Comparison of ENCODE assay signal across 16 cellular contexts in genomic region chr17:13134106-13134505, GRCh38.
DNase-seq lines count a peak whose midpoint lies in the region; ATAC-seq and TF ChIP-seq lines count a peak whose summit lies in the region.
"Had no signal": no experiment of that assay in that cellular context is flagged by ENCODE, and none has a peak within 500 bp of the region (broad histone marks: within the 10 kb centered on the region; RNA-seq: fewer than 3 reads in every experiment).

No MANE protein-coding gene starts in this region.

- intact Hi-C loops in uterus (cut with DNase I; ENCODE audit: low total_unique reads): no loop called here

- H3K27ac ChIP-seq in epithelial cell of prostate (no peak overlapping the region), uterus (no peak overlapping the region)
- H3K27ac ChIP-seq: 22Rv1 had no signal

- no peak for TF ChIP-seq POLR2A in uterus (IDR thresholded peaks at IDR 0.05)

- H3K36me3 ChIP-seq in H7 (replicated peaks; ENCODE audit: control insufficient read depth, insufficient read depth, low read length): no peaks in the 10 kb centered on the region
- no peaks in the 10 kb centered on the region for H3K36me3 ChIP-seq in uterus
- H3K36me3 ChIP-seq: HAP-1 had no signal

- DNase-seq in SIG-M5 treated with dmso at 0.1 percent for 504 hours (lab: John Stamatoyannopoulos, UW; ENCODE audit: unreplicated experiment) (peak; percentile 34), SIG-M5 (lab: John Stamatoyannopoulos, UW) (no peak), LNCaP clone FGC (ENCODE audit: low read depth) (peak; percentile 21), epithelial cell of prostate (ENCODE audit: low read depth, low spot score) (peak; percentile 3), H7 (no peak), AML-193 (lab: John Stamatoyannopoulos, UW) (no peak), uterus (no peak)
- DNase-seq: C1 segment of cervical spinal cord; CD4-positive, alpha-beta memory T cell; DMS79; GDM1; GOT3 had no signal

- H3K9me3 ChIP-seq in uterus: no peaks in the 10 kb centered on the region

- TF ChIP-seq CTCF in LNCaP clone FGC (IDR thresholded peaks at IDR 0.05; ENCODE audit: control insufficient read depth, extremely low read depth, insufficient read depth) (no peak), uterus (IDR thresholded peaks at IDR 0.05) (no peak)

- H3K4me3 ChIP-seq in LNCaP clone FGC (ENCODE audit: low read depth, low read length) (no peak overlapping the region), H7 (ENCODE audit: insufficient read depth, low read depth, low read length) (no peak overlapping the region), uterus (no peak overlapping the region)
- H3K4me3 ChIP-seq: HAP-1 had no signal

- H3K27me3 ChIP-seq in H7 (ENCODE audit: control insufficient read depth, insufficient read depth, low read length) (no peaks in the 10 kb centered on the region), uterus (no peaks in the 10 kb centered on the region)

- ATAC-seq in HG03439 (IDR thresholded peaks at IDR 0.05; ENCODE audit: unreplicated experiment): no peak
- ATAC-seq: HepG2 had no signal

- H3K4me1 ChIP-seq in uterus: no peaks in the 10 kb centered on the region
- H3K4me1 ChIP-seq: HAP-1 had no signal

Comparison
In these comparisons a context has a peak if more than half of its experiments do, and no peak if none do; other contexts are left out.
1. DNase-seq: peak in SIG-M5 treated with dmso at 0.1 percent for 504 hours (single experiment), LNCaP clone FGC (single experiment) and epithelial cell of prostate (single experiment); none in SIG-M5 (single experiment), H7 (single experiment), AML-193 (0 of 2) and uterus (0 of 2).